12 cellular contexts compared by ENCODE assay signal in genomic region chr10:110843796-110844616, GRCh38. TPM values are rescaled to one million over a fixed set of nuclear protein-coding genes. Genes with fewer than 3 reads are reported as not detected.
DNase-seq lines count a peak whose midpoint lies in the region; ATAC-seq and TF ChIP-seq lines count a peak whose summit lies in the region.
"Had no signal": no experiment of that assay in that cellular context is flagged by ENCODE, and none has a peak within 500 bp of the region (broad histone marks: within the 10 kb centered on the region; RNA-seq: fewer than 3 reads in every experiment).

No MANE protein-coding gene starts in this region.

- H3K4me3 ChIP-seq in right lobe of liver = no peak overlapping the region
- H3K4me3 ChIP-seq: ascending aorta had no signal

- POLR2A ChIA-PET in activated B cell treated with CpG ODN at 0.5 μM for 24 hours (lab: Charles Lee) = interaction anchor here (0.6 to 7.6 kb wide), 8 partner anchors 9 to 75 kb away, joined by 3 to 219 read pairs (median 14); partner anchors contain the start of genes BBIP1, PDCD4 and SHOC2

- H3K36me3 ChIP-seq in right lobe of liver = no peaks in the 10 kb centered on the region
- H3K36me3 ChIP-seq: ascending aorta, neutrophil had no signal

- H3K36me3 Mint-ChIP-seq in activated naive CD4-positive, alpha-beta T cell treated with anti-CD3 and anti-CD28 coated beads, Interleukin-2, amount 50 U/mL, for 72 hours = no peaks in the 10 kb centered on the region
- H3K36me3 Mint-ChIP-seq in activated B cell treated with CpG ODN at 0.5 μM for 24 hours (ENCODE audit: low read depth) (no peaks in the 10 kb centered on the region), type B pancreatic cell (no peaks in the 10 kb centered on the region)

- no peak for DNase-seq in activated naive CD4-positive, alpha-beta T cell treated with anti-CD3 and anti-CD28 coated beads, Interleukin-2, amount 50 U/mL, for 72 hours (ENCODE audit: low spot score in 2 of 2)
- DNase-seq in activated naive CD4-positive, alpha-beta T cell treated with Interleukin-2 at 50 U/mL for 16 hours = no peak
- DNase-seq in activated B cell treated with CpG ODN at 0.5 μM for 24 hours = no peak
- no peak for DNase-seq in right lobe of liver
- DNase-seq in type B pancreatic cell (ENCODE audit: extremely low spot score, unreplicated experiment) = no peak
- DNase-seq in NCI-H128 (lab: John Stamatoyannopoulos, UW; ENCODE audit: unreplicated experiment) = no peak
- no peak for DNase-seq in Right ventricle myocardium inferior (ENCODE audit: missing footprints)
- DNase-seq: NCI-H2081, SW 1271 had no signal

- H3K4me1 Mint-ChIP-seq in activated B cell treated with CpG ODN at 0.5 μM for 24 hours (peaks cover 80% of the 10 kb centered on the region), type B pancreatic cell (ENCODE audit: unreplicated experiment) (peaks cover 62% of the 10 kb centered on the region)

- no peak for TF ChIP-seq POLR2A in right lobe of liver (IDR thresholded peaks at IDR 0.05)

- WGBS in right lobe of liver (ENCODE audit: insufficient coverage, low coverage, low lambda C conversion rate, missing lambda C conversion rate) = 51% methylated on average over 7 of the region's 8 CpGs

- ATAC-seq in activated naive CD4-positive, alpha-beta T cell treated with anti-CD3 and anti-CD28 coated beads, Interleukin-2, amount 50 U/mL, for 72 hours = no peak
- ATAC-seq in activated B cell treated with CpG ODN at 0.5 μM for 24 hours (ENCODE audit: low read depth) (no peak), right lobe of liver (peak in 2 of 4 donors; percentile 15 to 39), HG03432 (IDR thresholded peaks at IDR 0.05; ENCODE audit: unreplicated experiment) (no peak), Right ventricle myocardium inferior (no peak)

- peaks cover 0 to 55% (median 25%) of the 10 kb centered on the region in 4 donors for H3K4me1 ChIP-seq in right lobe of liver

- H3K27ac Mint-ChIP-seq in activated naive CD4-positive, alpha-beta T cell treated with anti-CD3 and anti-CD28 coated beads, Interleukin-2, amount 50 U/mL, for 72 hours = peak overlapping the region; percentile 29 to 81
- H3K27ac Mint-ChIP-seq in activated B cell treated with CpG ODN at 0.5 μM for 24 hours = peak overlapping the region; percentile 89
- peak overlapping the region; percentile 30 for H3K27ac Mint-ChIP-seq in type B pancreatic cell

- CTCF ChIA-PET in activated B cell treated with CpG ODN at 0.5 μM for 24 hours (lab: Charles Lee) = interaction anchor here (0.7 to 2.9 kb wide), 6 partner anchors 16 to 50 kb away, joined by 3 to 17 read pairs (median 4); partner anchors contain the start of gene PDCD4

- intact Hi-C loops in activated B cell treated with CpG ODN at 0.5 μM for 24 hours (cut with micrococcal nuclease) = loop anchor here (1.0 to 2.0 kb wide), 5 partner anchors 20 to 487 kb away; no protein-coding TSS in a partner anchor
- intact Hi-C loops in right lobe of liver (cut with DNase I) = no loop called here
- intact Hi-C loops in Right ventricle myocardium inferior (cut with DNase I) = no loop called here

- TF ChIP-seq CTCF in activated B cell treated with CpG ODN at 0.5 μM for 24 hours (IDR thresholded peaks at IDR 0.05) (no peak), right lobe of liver (IDR thresholded peaks at IDR 0.05) (no peak), type B pancreatic cell (conservative IDR thresholded peaks at IDR 0.05) (no peak)

- H3K4me3 Mint-ChIP-seq in activated B cell treated with CpG ODN at 0.5 μM for 24 hours (peak overlapping the region; percentile 78), type B pancreatic cell (no peak overlapping the region)

- peak overlapping the region in 2 of 3 donors; percentile 61 to 88 for H3K27ac ChIP-seq in right lobe of liver
- H3K27ac ChIP-seq: ascending aorta, neutrophil had no signal

- no peaks in the 10 kb centered on the region for H3K9me3 ChIP-seq in right lobe of liver
- H3K9me3 ChIP-seq: ascending aorta, neutrophil had no signal

- H3K27me3 Mint-ChIP-seq in activated B cell treated with CpG ODN at 0.5 μM for 24 hours (no peaks in the 10 kb centered on the region), type B pancreatic cell (no peaks in the 10 kb centered on the region)

- H3K27me3 ChIP-seq in right lobe of liver = no peaks in the 10 kb centered on the region
- H3K27me3 ChIP-seq: ascending aorta, neutrophil had no signal

- peaks cover 0 to 4% of the 10 kb centered on the region in 2 donors for H3K9me3 Mint-ChIP-seq in activated naive CD4-positive, alpha-beta T cell treated with anti-CD3 and anti-CD28 coated beads, Interleukin-2, amount 50 U/mL, for 72 hours
- H3K9me3 Mint-ChIP-seq in activated B cell treated with CpG ODN at 0.5 μM for 24 hours = no peaks in the 10 kb centered on the region
- H3K9me3 Mint-ChIP-seq in type B pancreatic cell = no peaks in the 10 kb centered on the region

RNA-seq across cellular contexts. Expression of gene PDCD4, which starts 27.7 kb away (rescaled TPM):
- total RNA-seq in activated naive CD4-positive, alpha-beta T cell treated with anti-CD3 and anti-CD28 coated beads, Interleukin-2, amount 50 U/mL, for 72 hours = 100 to 1,000 TPM in 1 of 2 donors, 10 to 100 TPM in 1; 94.9 to 159 TPM
- 143 and 145 TPM in 2 replicates for total RNA-seq in activated B cell treated with CpG ODN at 0.5 μM for 24 hours
- 100 to 1,000 TPM in 1 of 6 experiments, 10 to 100 TPM in 5; 10.8 to 105 (median 32.5) TPM for total RNA-seq in right lobe of liver
- 122 and 145 TPM in 2 replicates for total RNA-seq in type B pancreatic cell (ENCODE audit: low replicate concordance)
- total RNA-seq in Right ventricle myocardium inferior = 71.6 TPM

Comparison
In these comparisons a context has a peak if more than half of its experiments do, and no peak if none do; other contexts are left out.
1. H3K27ac Mint-ChIP-seq: peak in every context shown above with its lines; median percentile 89 in activated B cell treated with CpG ODN at 0.5 μM for 24 hours; 55 in activated naive CD4-positive, alpha-beta T cell treated with anti-CD3 and anti-CD28 coated beads, Interleukin-2, amount 50 U/mL, for 72 hours; 30 in type B pancreatic cell.